In the genomic region with DNA sequence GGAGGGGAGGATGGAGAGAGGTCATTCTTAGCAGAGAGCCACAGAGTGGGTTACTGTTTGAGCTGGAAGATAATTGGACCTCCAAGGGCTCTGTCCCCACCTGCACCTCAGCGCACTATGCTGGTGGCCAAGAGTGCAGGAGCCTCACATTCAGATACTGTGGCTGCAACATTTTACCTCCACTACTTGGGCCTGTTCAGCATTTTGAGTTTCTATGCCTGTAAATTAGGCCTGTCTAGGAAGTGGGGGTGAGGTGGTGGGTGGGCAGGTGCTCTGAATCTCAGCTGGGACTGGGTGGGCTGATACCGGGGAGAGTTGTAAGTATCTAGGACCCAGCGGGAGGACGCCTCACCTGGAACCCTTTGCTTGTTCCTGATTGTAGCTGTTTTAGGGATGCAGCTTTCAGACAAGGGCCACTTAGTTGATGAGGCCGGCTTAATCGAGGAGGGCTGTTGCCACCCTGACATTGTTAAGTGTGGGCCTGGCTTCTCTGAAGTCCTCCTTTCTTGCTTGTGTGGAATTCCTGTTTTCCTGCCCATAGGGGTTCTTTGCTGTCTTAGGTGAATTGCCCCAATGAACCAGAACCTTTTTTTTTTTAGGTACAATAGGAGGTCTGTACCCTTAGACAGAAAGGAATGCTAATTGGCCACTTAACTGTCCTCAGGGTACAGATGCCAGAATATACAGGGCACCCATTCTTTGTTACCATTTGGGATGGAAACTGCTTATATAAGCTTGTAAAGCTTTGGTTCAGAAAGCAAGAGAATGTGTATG, we compare ENCODE assay signal across 1 cellular context.
TF ChIP-seq lines count a peak whose summit lies in the region.

No MANE protein-coding gene starts in this region.

TF ChIP-seq in HepG2, 621 proteins besides CTCF, POLR2A, EP300 and RAD21 (continued from another document):
- TF ChIP-seq, protein P1, sequence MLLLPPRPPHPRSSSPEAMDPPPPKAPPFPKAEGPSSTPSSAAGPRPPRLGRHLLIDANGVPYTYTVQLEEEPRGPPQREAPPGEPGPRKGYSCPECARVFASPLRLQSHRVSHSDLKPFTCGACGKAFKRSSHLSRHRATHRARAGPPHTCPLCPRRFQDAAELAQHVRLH (CRISPR knock-in tag; IDR thresholded peaks at IDR 0.05; ENCODE audit: borderline replicate concordance, low read depth) = no peak
- TF ChIP-seq ZNF496 (CRISPR knock-in tag; IDR thresholded peaks at IDR 0.05; ENCODE audit: insufficient replicate concordance) (no peak), IRF2 (CRISPR knock-in tag; IDR thresholded peaks at IDR 0.05) (no peak), ZNF839 (CRISPR knock-in tag; IDR thresholded peaks at IDR 0.05; ENCODE audit: borderline replicate concordance) (no peak)
